25 cellular contexts compared by ENCODE assay signal in genomic region chr19:32862173-32862572, GRCh38. TPM values are rescaled to one million over a fixed set of nuclear protein-coding genes. Genes with fewer than 3 reads are reported as not detected.
DNase-seq lines count a peak whose midpoint lies in the region; ATAC-seq, FAIRE-seq and TF ChIP-seq lines count a peak whose summit lies in the region.
"Had no signal": no experiment of that assay in that cellular context is flagged by ENCODE, and none has a peak within 500 bp of the region (broad histone marks: within the 10 kb centered on the region; RNA-seq: fewer than 3 reads in every experiment).

No MANE protein-coding gene starts in this region.

- TF ChIP-seq POLR2A in K562 (conservative IDR thresholded peaks at IDR 0.05): no peak

- H3K4me1 ChIP-seq in K562 (replicated peaks in 1 of 2; ENCODE audit: control insufficient read depth in 2 of 2, insufficient read depth in 2 of 2, low read length in 2 of 2) (peaks cover 0 to 16% of the 10 kb centered on the region in 2 experiments; a peak in 1 of 5 replicates), upper lobe of right lung (no peaks in the 10 kb centered on the region)
- H3K4me1 ChIP-seq: Caco-2, HAP-1 had no signal

- no peak for TF ChIP-seq CTCF in K562 (IDR thresholded peaks at IDR 0.05 in 2 of 3, conservative IDR thresholded peaks at IDR 0.05 in 1 of 3; ENCODE audit: insufficient read depth in 2 of 3, low read depth in 1 of 3, low read length in 3 of 3)
- no peak for TF ChIP-seq CTCF in upper lobe of right lung (IDR thresholded peaks at IDR 0.05)

- in situ Hi-C loops in K562 (cut with MboI): no loop called here

- DNase-seq in K562 (ENCODE audit: extremely low read depth in 1 of 4, low spot score in 3 of 4) (no peak), mesenteric fat pad (ENCODE audit: low spot score) (peak; percentile 55), posterior vena cava (ENCODE audit: low spot score) (peak; percentile 59), upper lobe of right lung (peak; percentile 36), OCI-M1 (lab: John Stamatoyannopoulos, UW) (no peak), HPDE6-E6E7 (ENCODE audit: extremely low spot score) (no peak), left cardiac atrium (no peak), epidermal melanocyte (ENCODE audit: insufficient read length, low spot score) (no peak)
- DNase-seq: Caco-2; CD4-positive, CD25-positive, alpha-beta regulatory T cell; CD8-positive, alpha-beta T cell; DMS153; DND-41; GOT3; HFFc6 had no signal

- FAIRE-seq in K562 (lab: Jason Lieb, UNC): no peak
- FAIRE-seq: A204.1, G401.6, GM12878, GM18507, H54 had no signal

- no TSS peak for BruUV-seq in K562 (replicated peaks; lab: Mats Ljungman, UMichigan)

- TF ChIP-seq RAD21 in K562 (CRISPR knock-in tag; conservative IDR thresholded peaks at IDR 0.05 in 1 of 2, IDR thresholded peaks at IDR 0.05 in 1 of 2): no peak

- H3K27me3 ChIP-seq in K562 (ENCODE audit: control insufficient read depth in 2 of 2, insufficient read depth in 2 of 2, low read length in 2 of 2) (peaks cover 28 to 64% of the 10 kb centered on the region in 2 experiments; a peak in 4 of 5 replicates), upper lobe of right lung (no peaks in the 10 kb centered on the region)
- H3K27me3 ChIP-seq: BLaER1 had no signal

- 13% methylated on average over 19 of the region's 19 CpGs for WGBS in K562 (ENCODE audit: insufficient coverage, low coverage, missing lambda C conversion rate)

- POLR2A ChIA-PET in K562 (lab: Yijun Ruan, JAX): no interaction called here

- no peak overlapping the region; a peak in 1 of 4 replicates for H3K9ac ChIP-seq in K562 (ENCODE audit: insufficient read depth in 1 of 2, low read depth in 2 of 2, low read length in 2 of 2)
- H3K9ac ChIP-seq: BLaER1 had no signal

- intact Hi-C loops in K562 (cut with micrococcal nuclease): no loop called here
- intact Hi-C loops in posterior vena cava (cut with DNase I): no loop called here
- intact Hi-C loops in upper lobe of right lung (cut with DNase I): no loop called here
- intact Hi-C loops in left cardiac atrium (cut with DNase I): no loop called here

- H3K79me2 ChIP-seq in K562 (ENCODE audit: control insufficient read depth, insufficient read depth, low read length): no peaks in the 10 kb centered on the region

- H3K9me1 ChIP-seq in K562 (ENCODE audit: control insufficient read depth, insufficient read depth, low read length): no peaks in the 10 kb centered on the region

- no peak overlapping the region for H2AFZ ChIP-seq in K562 (ENCODE audit: low read depth, low read length)

- H3K9me3 ChIP-seq in K562 (replicated peaks; ENCODE audit: control insufficient read depth, insufficient read depth, low read depth, low read length) (no peaks in the 10 kb centered on the region), upper lobe of right lung (no peaks in the 10 kb centered on the region)
- H3K9me3 ChIP-seq: BLaER1, Caco-2, HAP-1 had no signal

- no peaks in the 10 kb centered on the region for H4K20me1 ChIP-seq in K562 (replicated peaks; ENCODE audit: control insufficient read depth, insufficient read depth, low read length)
- H4K20me1 ChIP-seq: BLaER1 had no signal

- ATAC-seq in K562 (no peak), upper lobe of right lung (no peak), left cardiac atrium (no peak)
- ATAC-seq: CD8-positive, alpha-beta T cell; GM12878 had no signal

- TF ChIP-seq EP300 in K562 (IDR thresholded peaks at IDR 0.05; ENCODE audit: low read length): no peak

- no peak overlapping the region for H3K4me2 ChIP-seq in K562 (ENCODE audit: insufficient read depth, low read length)
- H3K4me2 ChIP-seq: BLaER1 had no signal

- CTCF ChIA-PET in K562 (lab: Yijun Ruan, JAX; ENCODE audit: low intra/inter-chr PET ratio): no interaction called here

- no peak overlapping the region for H3K27ac ChIP-seq in K562 (ENCODE audit: extremely low read depth, low read depth, low read length)
- no peak overlapping the region for H3K27ac ChIP-seq in upper lobe of right lung
- H3K27ac ChIP-seq: 22Rv1, BLaER1, C4-2B had no signal

- H3K4me3 ChIP-seq in K562 (no peak overlapping the region), upper lobe of right lung (no peak overlapping the region)
- H3K4me3 ChIP-seq: BLaER1, GM12878, HAP-1 had no signal

- no peaks in the 10 kb centered on the region for H3K36me3 ChIP-seq in K562 (ENCODE audit: control insufficient read depth, insufficient read depth, low read length)
- H3K36me3 ChIP-seq in upper lobe of right lung: no peaks in the 10 kb centered on the region
- H3K36me3 ChIP-seq: BLaER1, HAP-1 had no signal

TF ChIP-seq in K562, 482 proteins besides CTCF, POLR2A, EP300 and RAD21:
- TF ChIP-seq TSHZ1 (CRISPR knock-in tag; IDR thresholded peaks at IDR 0.05) (no peak), SAP30 (IDR thresholded peaks at IDR 0.05; ENCODE audit: borderline replicate concordance, insufficient read depth, low read depth, low read length, poor library complexity, severe bottlenecking) (peak; percentile 24), SFPQ (IDR thresholded peaks at IDR 0.05; ENCODE audit: low read depth, low read length) (no peak), E2F5 (CRISPR knock-in tag; IDR thresholded peaks at IDR 0.05) (no peak)

RNA-seq across cellular contexts. Expression of gene SLC7A9, which starts 7.4 kb away (rescaled TPM):
- not detected in 2 replicates for total RNA-seq in K562 (2011; cell fraction: chromatin; rRNA removed; ENCODE audit: low replicate concordance)
- total RNA-seq in K562 (2011; cell fraction: nucleolus; rRNA removed): not detected in 2 replicates
- total RNA-seq in K562 (2011; cell fraction: nucleoplasm; rRNA removed): not detected in 2 replicates
- not detected in 2 replicates for total RNA-seq in K562 (2014; rRNA removed)
- total RNA-seq in K562 (2014; rRNA removed; fragmentation: Illumina TruSeq; extraction: Trizol): not detected in 2 replicates
- total RNA-seq in K562 (2015; rRNA removed; fragmentation: Illumina TruSeq; extraction: Trizol): not detected in 2 replicates
- not detected in 2 replicates for total RNA-seq in K562 (2021)
- polyA plus RNA-seq in K562 (2011; rRNA removed): not detected in 2 replicates
- polyA plus RNA-seq in K562 (2011; cell fraction: cytosol; rRNA removed): not detected in 2 replicates
- not detected in 2 replicates for polyA plus RNA-seq in K562 (2011; cell fraction: nucleus; rRNA removed)
- 0.06 TPM in 1 of 2 replicates, not detected in the other for polyA plus RNA-seq in K562 (2012)
- polyA plus RNA-seq in K562 (2014; fragmentation: Illumina TruSeq; extraction: Trizol): not detected in 2 replicates
- polyA plus RNA-seq in K562 (2014; fragmentation: Nextera tagmentation; extraction: Ambion mirVana): not detected
- polyA plus RNA-seq in K562 (2014; rRNA removed): not detected in 2 replicates
- polyA minus RNA-seq in K562 (2011; rRNA and poly(A)+ RNA removed): not detected in 2 replicates
- not detected in 2 replicates for polyA minus RNA-seq in K562 (2011; cell fraction: cytosol; rRNA and poly(A)+ RNA removed)
- polyA minus RNA-seq in K562 (2011; cell fraction: nucleus; rRNA and poly(A)+ RNA removed): not detected in 2 replicates
- total RNA-seq in mesenteric fat pad: 0.29 TPM
- under 1 TPM in 1 of 2 donors, not detected in 1; 0.28 TPM for total RNA-seq in posterior vena cava
- 0.46 TPM for total RNA-seq in upper lobe of right lung
- under 1 TPM; 0.13 to 0.24 TPM for total RNA-seq in left cardiac atrium
- total RNA-seq: CD8-positive, alpha-beta T cell; HFFc6 had no signal
- polyA plus RNA-seq: AG04450; CD4-positive, CD25-positive, alpha-beta regulatory T cell; GM12878 had no signal

Comparison
In these comparisons a context has a peak if more than half of its experiments do, and no peak if none do; other contexts are left out.
1. DNase-seq: peak in mesenteric fat pad (single experiment), posterior vena cava (single experiment) and upper lobe of right lung (single experiment); none in K562 (0 of 4), OCI-M1 (single experiment), HPDE6-E6E7 (single experiment), left cardiac atrium (single experiment) and epidermal melanocyte (single experiment).